In the genomic region with DNA sequence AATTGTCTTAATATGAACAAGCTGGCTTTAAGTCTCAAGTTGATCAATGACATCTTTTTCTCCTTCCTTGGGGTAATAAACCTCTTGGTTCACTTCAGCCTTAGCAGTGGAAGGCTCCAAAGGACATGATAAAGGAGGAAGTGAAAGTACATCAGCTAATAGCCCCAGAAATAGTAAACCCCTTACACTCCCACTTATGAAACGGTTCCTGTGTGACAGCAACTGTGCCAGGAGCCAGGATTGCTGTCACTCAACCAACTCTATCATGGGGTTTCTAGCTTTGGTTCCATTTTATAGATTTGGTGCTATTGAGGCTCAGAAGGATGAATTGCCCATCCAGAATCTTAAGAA, we compare ENCODE assay signal across 12 cellular contexts.
DNase-seq lines count a peak whose midpoint lies in the region; ATAC-seq, FAIRE-seq and TF ChIP-seq lines count a peak whose summit lies in the region.
"Had no signal": no experiment of that assay in that cellular context is flagged by ENCODE, and none has a peak within 500 bp of the region (broad histone marks: within the 10 kb centered on the region; RNA-seq: fewer than 3 reads in every experiment).

No MANE protein-coding gene starts in this region.

- TF ChIP-seq CTCF in SU-DHL-6 (IDR thresholded peaks at IDR 0.05; ENCODE audit: insufficient read depth, low read length, poor library complexity, severe bottlenecking) (no peak), Peyer's patch (IDR thresholded peaks at IDR 0.05) (no peak), kidney (IDR thresholded peaks at IDR 0.05; ENCODE audit: borderline replicate concordance, extremely low read depth, insufficient read depth) (no peak), H9 (conservative IDR thresholded peaks at IDR 0.05) (no peak)

- no peak overlapping the region for H3K56ac ChIP-seq in H9 (ENCODE audit: insufficient read length, low read depth, low read length)

- DNase-seq in Peyer's patch: no peak
- no peak for DNase-seq in activated naive CD4-positive, alpha-beta T cell (lab: John Stamatoyannopoulos, UW)
- no peak for DNase-seq in kidney
- DNase-seq in H9: no peak
- DNase-seq: activated CD4-positive, alpha-beta T cell treated with anti-CD3 and anti-CD28 coated beads, Interleukin-2, amount 50 U/mL, for 1 hour; activated naive CD8-positive, alpha-beta T cell treated with anti-CD3 and anti-CD28 coated beads, Interleukin-2, amount 50 U/mL, for 24 hours had no signal

- H3K36me3 Mint-ChIP-seq in H9 (ENCODE audit: insufficient read depth in 1 of 3, low read depth in 3 of 3): no peaks in the 10 kb centered on the region; a peak in 1 of 7 replicates

- no peaks in the 10 kb centered on the region for H3K27me3 ChIP-seq in SU-DHL-6 (ENCODE audit: low read length)
- H3K27me3 ChIP-seq in Peyer's patch: no peaks in the 10 kb centered on the region
- H3K27me3 ChIP-seq in H9 (ENCODE audit: insufficient read depth, low read length): no peaks in the 10 kb centered on the region

- no peak overlapping the region for H3K27ac ChIP-seq in SU-DHL-6 (ENCODE audit: low read depth, low read length)
- H3K27ac ChIP-seq in Peyer's patch: no peak overlapping the region
- H3K27ac ChIP-seq in kidney (ENCODE audit: low read depth in 2 of 2, low read length in 2 of 2): no peak overlapping the region
- H3K27ac ChIP-seq in H9 (ENCODE audit: insufficient read length, low read depth, low read length): no peak overlapping the region
- H3K27ac ChIP-seq: thoracic aorta had no signal

- no peak overlapping the region for H3K14ac ChIP-seq in H9 (ENCODE audit: insufficient read depth, low read length)

- H3K23me2 ChIP-seq in H9 (ENCODE audit: insufficient read length, low read depth, low read length, poor library complexity, severe bottlenecking): no peaks in the 10 kb centered on the region

- no peaks in the 10 kb centered on the region for H3F3A ChIP-seq in SU-DHL-6 (ENCODE audit: insufficient read depth)

- H3K9me2 ChIP-seq in SU-DHL-6 (replicated peaks; ENCODE audit: insufficient read depth, low read length): no peaks in the 10 kb centered on the region

- H4K5ac ChIP-seq in H9 (ENCODE audit: insufficient read length, low read depth, low read length): no peak overlapping the region

- intact Hi-C loops in kidney (cut with DNase I): no loop called here

- H3K27ac Mint-ChIP-seq in H9: no peak overlapping the region; a peak in 1 of 7 replicates
- H3K27ac Mint-ChIP-seq: activated naive CD8-positive, alpha-beta T cell treated with anti-CD3 and anti-CD28 coated beads, Interleukin-2, amount 50 U/mL, for 24 hours; nephron had no signal

- H3K4me3 Mint-ChIP-seq in H9: no peak overlapping the region
- H3K4me3 Mint-ChIP-seq: activated naive CD8-positive, alpha-beta T cell treated with anti-CD3 and anti-CD28 coated beads, Interleukin-2, amount 50 U/mL, for 24 hours; nephron had no signal

- no peaks in the 10 kb centered on the region for H3K79me1 ChIP-seq in H9 (ENCODE audit: insufficient read depth, low read depth, low read length, poor library complexity, severe bottlenecking)

- H3K4ac ChIP-seq in H9 (ENCODE audit: low read depth, low read length): no peak overlapping the region

- no peak overlapping the region for H4K91ac ChIP-seq in H9 (ENCODE audit: insufficient read length, low read depth, low read length)

- H3K18ac ChIP-seq in H9 (ENCODE audit: insufficient read length, low read depth, low read length): no peak overlapping the region

- peaks cover 4% of the 10 kb centered on the region for H3K27me3 Mint-ChIP-seq in H9 (ENCODE audit: low read depth)

- no peaks in the 10 kb centered on the region for H3K79me2 ChIP-seq in SU-DHL-6 (ENCODE audit: insufficient read depth, low read length)
- H3K79me2 ChIP-seq in H9 (ENCODE audit: insufficient read depth, low read length): no peaks in the 10 kb centered on the region

- no peak overlapping the region for H2AFZ ChIP-seq in SU-DHL-6 (ENCODE audit: low read depth, low read length, severe bottlenecking)
- no peak overlapping the region for H2AFZ ChIP-seq in H9 (ENCODE audit: low read length)

- H3T11ph ChIP-seq in H9 (ENCODE audit: low read length): no peak overlapping the region

- H3K4me3 ChIP-seq in SU-DHL-6 (ENCODE audit: insufficient read depth, low read length, poor library complexity, severe bottlenecking): no peak overlapping the region
- no peak overlapping the region for H3K4me3 ChIP-seq in Peyer's patch
- H3K4me3 ChIP-seq in kidney (ENCODE audit: low read length in 2 of 2): no peak overlapping the region
- H3K4me3 ChIP-seq: thoracic aorta had no signal

- H3K4me1 ChIP-seq in Peyer's patch (no peaks in the 10 kb centered on the region), kidney (ENCODE audit: control insufficient read depth in 1 of 2, insufficient read depth in 1 of 2, low read depth in 1 of 2, low read length in 2 of 2) (no peaks in the 10 kb centered on the region), H9 (ENCODE audit: insufficient read depth, low read length) (no peaks in the 10 kb centered on the region)

- no peak overlapping the region for H2BK5ac ChIP-seq in H9 (ENCODE audit: insufficient read length, low read length)

- no peak overlapping the region for H4K8ac ChIP-seq in H9 (replicated peaks; ENCODE audit: insufficient read length, low read depth, low read length)

- H3K23ac ChIP-seq in H9 (ENCODE audit: insufficient read length, low read depth, low read length): no peak overlapping the region

- no peak overlapping the region for H2BK12ac ChIP-seq in H9 (ENCODE audit: insufficient read length, low read depth, low read length)

- TF ChIP-seq POLR2A in Peyer's patch (IDR thresholded peaks at IDR 0.05): no peak

- no peak for FAIRE-seq in kidney (lab: Jason Lieb, UNC)

- no peaks in the 10 kb centered on the region for H3K9me3 Mint-ChIP-seq in H9
- H3K9me3 Mint-ChIP-seq: activated naive CD8-positive, alpha-beta T cell treated with anti-CD3 and anti-CD28 coated beads, Interleukin-2, amount 50 U/mL, for 24 hours; nephron had no signal

- H3K4me2 ChIP-seq in SU-DHL-6 (ENCODE audit: low read depth, low read length, poor library complexity, severe bottlenecking): peak overlapping the region; percentile 37
- H3K4me2 ChIP-seq in H9 (ENCODE audit: insufficient read depth, insufficient read length, low read length): no peak overlapping the region

- ATAC-seq in GM18519 (IDR thresholded peaks at IDR 0.05; ENCODE audit: low FRiP score, unreplicated experiment): peak; percentile 97
- peak; percentile 98 for ATAC-seq in GM21576 (IDR thresholded peaks at IDR 0.05; ENCODE audit: unreplicated experiment)
- peak; percentile 98 for ATAC-seq in HG03342 (IDR thresholded peaks at IDR 0.05; ENCODE audit: unreplicated experiment)
- ATAC-seq: activated naive CD8-positive, alpha-beta T cell treated with anti-CD3 and anti-CD28 coated beads, Interleukin-2, amount 50 U/mL, for 24 hours had no signal

- no peaks in the 10 kb centered on the region for H4K20me1 ChIP-seq in SU-DHL-6 (ENCODE audit: low read depth, low read length)
- no peaks in the 10 kb centered on the region for H4K20me1 ChIP-seq in H9 (ENCODE audit: control insufficient read depth, insufficient read depth, insufficient read length)

- H3K4me1 Mint-ChIP-seq in H9: 0 out of 4 replicates have a peak, but pooled peaks cover 0 to 3% of the 10 kb centered on the region in 2 experiments
- H3K4me1 Mint-ChIP-seq: nephron had no signal

- no peak overlapping the region for H2BK15ac ChIP-seq in H9 (ENCODE audit: low read depth, low read length)

- H3K9me3 ChIP-seq in SU-DHL-6 (ENCODE audit: insufficient read depth, low read length) (no peaks in the 10 kb centered on the region), Peyer's patch (no peaks in the 10 kb centered on the region), kidney (ENCODE audit: control insufficient read depth in 1 of 2, low read length in 2 of 2) (no peaks in the 10 kb centered on the region), H9 (ENCODE audit: control insufficient read depth, low read depth, low read length) (no peaks in the 10 kb centered on the region)
- H3K9me3 ChIP-seq: thoracic aorta had no signal

- H2BK120ac ChIP-seq in H9 (ENCODE audit: low read depth, low read length, poor library complexity, severe bottlenecking): no peak overlapping the region

- H2BK20ac ChIP-seq in H9 (ENCODE audit: low read depth, low read length, poor library complexity, severe bottlenecking): no peak overlapping the region

- H2AK5ac ChIP-seq in H9 (ENCODE audit: insufficient read length, low read length): no peak overlapping the region

- WGBS in H9 (ENCODE audit: extremely low coverage, insufficient read length, low lambda C conversion rate): no CpG with 5 or more reads among the region's 1 CpG

- H3K36me3 ChIP-seq in SU-DHL-6 (ENCODE audit: low read length): no peaks in the 10 kb centered on the region
- H3K36me3 ChIP-seq in Peyer's patch: no peaks in the 10 kb centered on the region
- no peaks in the 10 kb centered on the region for H3K36me3 ChIP-seq in kidney (ENCODE audit: control insufficient read depth in 1 of 2, insufficient read depth in 2 of 2, low read length in 2 of 2)
- H3K36me3 ChIP-seq: thoracic aorta had no signal

- H3K9ac ChIP-seq in SU-DHL-6 (ENCODE audit: low read length) (peak overlapping the region; percentile 12; the same call in 1 of the 2 replicates), kidney (ENCODE audit: low read length in 2 of 2) (no peak overlapping the region), H9 (ENCODE audit: extremely low read depth, insufficient read length, low read length) (no peak overlapping the region)
